22 cellular contexts compared by ENCODE assay signal in the genomic region with DNA sequence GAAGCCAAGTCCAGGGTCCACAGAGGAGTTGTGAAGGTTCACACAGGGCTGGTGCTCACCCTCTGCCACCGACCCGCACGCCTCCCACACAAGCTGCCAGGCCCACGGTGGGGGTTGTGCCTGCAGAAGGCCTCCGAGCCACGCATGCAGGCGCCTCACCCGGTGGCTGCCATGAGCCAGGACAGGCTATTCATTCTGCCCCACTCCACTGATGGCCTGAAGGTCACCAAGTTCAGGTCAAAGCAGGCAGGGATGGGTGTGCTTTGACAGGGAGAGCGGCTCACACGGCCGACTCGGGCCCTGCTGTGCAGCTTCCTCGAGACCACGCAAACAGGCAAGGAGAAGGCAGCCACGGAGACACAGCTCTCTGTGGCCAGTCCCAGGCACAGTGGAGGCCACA.
"Had no signal": no experiment of that assay in that cellular context is flagged by ENCODE, and none has a peak within 500 bp of the region (broad histone marks: within the 10 kb centered on the region; RNA-seq: fewer than 3 reads in every experiment).

No MANE protein-coding gene starts in this region.

- H3K4me1 ChIP-seq: lower lobe of right lung, pancreas, right lobe of liver, testis, tibial artery had no signal

- H3K9me3 ChIP-seq: lower lobe of right lung, neutrophil, pancreas, right lobe of liver, testis, tibial artery had no signal

- H3K36me3 ChIP-seq: lower lobe of right lung, neutrophil, pancreas, right lobe of liver had no signal

- H3K27me3 Mint-ChIP-seq: stimulated activated memory B cell treated with anti-CD40 and anti-IgM and Interleukin-4, amounts not matched to agents 10 μg/mL and 1 μg/mL and 100 μg/mL, for 72 hours; type B pancreatic cell had no signal

- H3K4me3 Mint-ChIP-seq: natural killer cell; stimulated activated memory B cell treated with anti-CD40 and anti-IgM and Interleukin-4, amounts not matched to agents 10 μg/mL and 1 μg/mL and 100 μg/mL, for 72 hours; type B pancreatic cell had no signal

- H3K4me3 ChIP-seq: dorsolateral prefrontal cortex, lower lobe of right lung, pancreas, right lobe of liver, testis, tibial artery had no signal

- DNase-seq: dorsolateral prefrontal cortex; effector CD4-positive, alpha-beta T cell; hypothalamus; left ventricle myocardium superior; lower lobe of right lung; natural killer cell; pancreas; right lobe of liver; small intestine; stimulated activated CD4-positive, alpha-beta T cell treated with anti-CD3 and anti-CD28 coated beads, Interleukin-12 subunit alpha, Interleukin-12 subunit beta, amount 100 ng/mL, for 4 hours; stimulated activated CD4-positive, alpha-beta T cell treated with anti-CD3 and anti-CD28 coated beads, Interleukin-2, amount 100 ng/mL, for 24 hours; stimulated activated CD4-positive, alpha-beta T cell treated with anti-CD3 and anti-CD28 coated beads, Interleukin-4, amount 100 ng/mL, for 24 hours; stimulated activated naive CD8-positive, alpha-beta T cell treated with anti-CD3 and anti-CD28 coated beads, Interleukin-15, Interleukin-2, amounts not matched to agents 100 U/mL and 50 U/mL, for 24 hours; substantia nigra; testis; tibial artery had no signal

- H3K27me3 ChIP-seq: dorsolateral prefrontal cortex, neutrophil, pancreas, right lobe of liver, testis, tibial artery had no signal

- FAIRE-seq: colon, frontal cortex, keratinocyte, pancreas, small intestine had no signal

- H3K9me3 Mint-ChIP-seq: natural killer cell; stimulated activated memory B cell treated with anti-CD40 and anti-IgM and Interleukin-4, amounts not matched to agents 10 μg/mL and 1 μg/mL and 100 μg/mL, for 72 hours had no signal

- H3K27ac Mint-ChIP-seq: natural killer cell; stimulated activated memory B cell treated with anti-CD40 and anti-IgM and Interleukin-4, amounts not matched to agents 10 μg/mL and 1 μg/mL and 100 μg/mL, for 72 hours; type B pancreatic cell had no signal

- H3K27ac ChIP-seq: dorsolateral prefrontal cortex, lower lobe of right lung, neutrophil, pancreas, right lobe of liver, testis, tibial artery had no signal
